Comparison of ENCODE assay signal across 26 cellular contexts in genomic region chr2:102289129-102289528, GRCh38. TPM values are rescaled to one million over a fixed set of nuclear protein-coding genes. Genes with fewer than 3 reads are reported as not detected.
A peak's percentile ranks its signal among the peaks of the same experiment; 100 is the strongest.
DNase-seq lines count a peak whose midpoint lies in the region; ATAC-seq and TF ChIP-seq lines count a peak whose summit lies in the region.
"Had no signal": no experiment of that assay in that cellular context is flagged by ENCODE, and none has a peak within 500 bp of the region (broad histone marks: within the 10 kb centered on the region; RNA-seq: fewer than 3 reads in every experiment).

No MANE protein-coding gene starts in this region.

- no peaks in the 10 kb centered on the region for H3K36me3 ChIP-seq in GM23248 (ENCODE audit: low read depth)
- no peaks in the 10 kb centered on the region for H3K36me3 ChIP-seq in IMR-90 (ENCODE audit: control insufficient read depth, insufficient read depth, low read length)
- H3K36me3 ChIP-seq: BLaER1 treated with 17β-estradiol and CSF1 and Interleukin-3, amounts not matched to agents 10 nM and 100 nM; MG63; SJSA1 had no signal

- no peaks in the 10 kb centered on the region for H4K20me1 ChIP-seq in GM23248 (ENCODE audit: insufficient read depth)
- H4K20me1 ChIP-seq in IMR-90 (ENCODE audit: insufficient read depth, low read length), result no peaks in the 10 kb centered on the region
- H4K20me1 ChIP-seq: BLaER1 treated with 17β-estradiol and CSF1 and Interleukin-3, amounts not matched to agents 10 nM and 100 nM had no signal

- H3K9me3 ChIP-seq in GM23248 (ENCODE audit: low read depth), result no peaks in the 10 kb centered on the region
- no peaks in the 10 kb centered on the region for H3K9me3 ChIP-seq in IMR-90 (ENCODE audit: control insufficient read depth, insufficient read depth, low read length)
- H3K9me3 ChIP-seq: A549; BLaER1 treated with 17β-estradiol and CSF1 and Interleukin-3, amounts not matched to agents 10 nM and 100 nM; MG63; SJSA1 had no signal

- BruUV-seq in IMR-90 (replicated peaks; lab: Mats Ljungman, UMichigan), result no TSS peak

- no peak overlapping the region for H3K27ac Mint-ChIP-seq in stimulated activated effector memory CD8-positive, alpha-beta T cell treated with anti-CD3 and anti-CD28 coated beads, Interleukin-12 subunit alpha, Interleukin-12 subunit beta, amount 100 ng/mL, for 72 hours
- H3K27ac Mint-ChIP-seq: CD4-positive, alpha-beta T cell had no signal

- H3K27ac ChIP-seq in GM23248 (no peak overlapping the region), IMR-90 (ENCODE audit: insufficient read depth, low read length) (no peak overlapping the region)
- H3K27ac ChIP-seq: A549; BLaER1 treated with 17β-estradiol and CSF1 and Interleukin-3, amounts not matched to agents 10 nM and 100 nM; SJSA1 had no signal

- H4K91ac ChIP-seq in IMR-90 (ENCODE audit: insufficient read depth, low read depth, low read length), result no peak overlapping the region

- intact Hi-C loops in IMR-90 (cut with micrococcal nuclease), result no loop called here

- H3K14ac ChIP-seq in IMR-90 (replicated peaks; ENCODE audit: low read depth, low read length), result no peak overlapping the region

- H3F3A ChIP-seq in GM23248 (ENCODE audit: insufficient read depth), result peaks cover 1% of the 10 kb centered on the region; the same call in 1 of the 2 replicates

- no peak overlapping the region for H2AK9ac ChIP-seq in IMR-90 (replicated peaks; ENCODE audit: low read depth, low read length, poor library complexity)

- CTCF ChIA-PET in IMR-90 (lab: Yijun Ruan, JAX), result interaction anchor here (1.4 kb wide), 1 partner anchor 42 kb away, joined by 3 read pairs; no protein-coding TSS in a partner anchor

- H2BK15ac ChIP-seq in IMR-90 (ENCODE audit: low read depth, low read length), result no peak overlapping the region

- H3K9ac ChIP-seq in GM23248 (no peak overlapping the region), IMR-90 (ENCODE audit: low read depth, low read length) (no peak overlapping the region)
- H3K9ac ChIP-seq: BLaER1 treated with 17β-estradiol and CSF1 and Interleukin-3, amounts not matched to agents 10 nM and 100 nM had no signal

- WGBS in GM23248 (ENCODE audit: low coverage in 1 of 2, low lambda C conversion rate in 2 of 2, missing lambda C conversion rate in 2 of 2), 2 experiments, result 76 to 81% methylated on average over 5 of the region's 5 CpGs
- WGBS in IMR-90 (ENCODE audit: extremely low coverage in 2 of 2, insufficient read length in 1 of 2), 2 experiments, result 100% methylated on average over 4 of the region's 5 CpGs; no CpG with 5 or more reads in 1 of the 2 experiments

- no peak overlapping the region for H2BK20ac ChIP-seq in IMR-90 (ENCODE audit: low read depth, low read length)

- H3K4me3 ChIP-seq in GM23248 (no peak overlapping the region), IMR-90 (ENCODE audit: insufficient read depth, low read depth, low read length) (no peak overlapping the region), choroid plexus epithelial cell (ENCODE audit: low read depth, low read length) (no peak overlapping the region)
- H3K4me3 ChIP-seq: A549; BLaER1 treated with 17β-estradiol and CSF1 and Interleukin-3, amounts not matched to agents 10 nM and 100 nM; MG63; SJSA1 had no signal

- no peak overlapping the region for H4K5ac ChIP-seq in IMR-90 (ENCODE audit: low read depth, low read length)

- no peak overlapping the region for H3K4me2 ChIP-seq in GM23248 (ENCODE audit: unreplicated experiment)
- no peak overlapping the region for H3K4me2 ChIP-seq in IMR-90 (ENCODE audit: low read depth, low read length)
- H3K4me2 ChIP-seq: A549; BLaER1 treated with 17β-estradiol and CSF1 and Interleukin-3, amounts not matched to agents 10 nM and 100 nM had no signal

- POLR2A ChIA-PET in IMR-90 (lab: Charles Lee; ENCODE audit: unreplicated experiment), result no interaction called here

- H2AFZ ChIP-seq in GM23248 (no peak overlapping the region), IMR-90 (replicated peaks; ENCODE audit: low read length, poor library complexity) (no peak overlapping the region)

- in situ Hi-C loops in GM23248 (cut with MboI) (no loop called here), IMR-90 (cut with MboI; ENCODE audit: low sequenced_read_pairs) (no loop called here), GM13976 (cut with MboI; ENCODE audit: low sequenced_read_pairs, unreplicated experiment) (no loop called here)

- no peaks in the 10 kb centered on the region for H3K79me2 ChIP-seq in GM23248 (ENCODE audit: insufficient read depth)

- TF ChIP-seq CTCF in IMR-90 (conservative IDR thresholded peaks at IDR 0.05; ENCODE audit: low read depth, low read length) (no peak), choroid plexus epithelial cell (conservative IDR thresholded peaks at IDR 0.05; ENCODE audit: low read depth, low read length) (no peak), GM13976 (IDR thresholded peaks at IDR 0.05; ENCODE audit: borderline replicate concordance, control extremely low read depth, extremely low read depth, insufficient read depth, missing control alignments) (no peak)

- DNase-seq in GM23248, result peak; percentile 47
- peak; percentile 35 for DNase-seq in IMR-90
- DNase-seq in choroid plexus epithelial cell (ENCODE audit: low read depth), result peak; percentile 62
- DNase-seq in islet precursor cell, result peak; percentile 68
- DNase-seq in stimulated activated effector memory CD8-positive, alpha-beta T cell treated with anti-CD3 and anti-CD28 coated beads, Interleukin-12 subunit alpha, Interleukin-12 subunit beta, amount 100 ng/mL, for 72 hours (ENCODE audit: low spot score in 2 of 2), result no peak
- no peak for DNase-seq in GM13976 (ENCODE audit: low spot score)
- DNase-seq in NCI-H2081 treated with DMSO at 0.1 percent for 48 hours (lab: John Stamatoyannopoulos, UW), result no peak
- DNase-seq: AML-193; CD4-positive, alpha-beta T cell; DMS79; H7; KBM-7; MG63; NCI-H1105 treated with DMSO at 0.1 percent for 48 hours; NCI-H146; NCI-H446; NCI-H524 treated with DMSO at 0.1 percent for 48 hours; NCI-H774; Right ventricle myocardium superior; RPMI8226 had no signal

- H3K56ac ChIP-seq in IMR-90 (ENCODE audit: extremely low read depth, insufficient read depth, low read length), result no peak overlapping the region

- H2BK120ac ChIP-seq in IMR-90 (ENCODE audit: low read depth, low read length), result no peak overlapping the region

- no peak for ATAC-seq in IMR-90 (ENCODE audit: low read depth)
- no peak for ATAC-seq in stimulated activated effector memory CD8-positive, alpha-beta T cell treated with anti-CD3 and anti-CD28 coated beads, Interleukin-12 subunit alpha, Interleukin-12 subunit beta, amount 100 ng/mL, for 72 hours
- ATAC-seq: A549, HepG2 had no signal

- peaks cover 7% of the 10 kb centered on the region; the same call in 1 of the 2 replicates for H3K9me2 ChIP-seq in GM23248 (ENCODE audit: insufficient read depth)

- H3K18ac ChIP-seq in IMR-90 (ENCODE audit: low read depth, low read length), result no peak overlapping the region

- H4K8ac ChIP-seq in IMR-90 (ENCODE audit: low read depth in 2 of 2, low read length in 2 of 2), result no peak overlapping the region

- dilution Hi-C loops in IMR-90 (cut with HindIII; ENCODE audit: low sequenced_read_pairs, unreplicated experiment), result no loop called here

- no peak overlapping the region for H2BK5ac ChIP-seq in IMR-90 (ENCODE audit: low read depth, low read length, poor library complexity, severe bottlenecking)

- H3K4ac ChIP-seq in IMR-90 (ENCODE audit: low read depth, low read length), result no peak overlapping the region

- H3K4me1 ChIP-seq in GM23248 (ENCODE audit: insufficient read depth) (0 out of 2 replicates have a peak, but pooled peaks cover 2% of the 10 kb centered on the region), IMR-90 (ENCODE audit: control insufficient read depth, insufficient read depth, low read length) (peaks cover 7% of the 10 kb centered on the region)
- H3K4me1 ChIP-seq: A549, SJSA1 had no signal

- no peaks in the 10 kb centered on the region; the same call in 1 of the 2 replicates for H3K9me1 ChIP-seq in IMR-90 (ENCODE audit: insufficient read depth, low read length)

- H3K9me3 Mint-ChIP-seq in stimulated activated effector memory CD8-positive, alpha-beta T cell treated with anti-CD3 and anti-CD28 coated beads, Interleukin-12 subunit alpha, Interleukin-12 subunit beta, amount 100 ng/mL, for 72 hours, result no peaks in the 10 kb centered on the region
- H3K9me3 Mint-ChIP-seq: CD4-positive, alpha-beta T cell had no signal

- 0 out of 2 replicates have a peak overlapping the region, but pooled peaks have one; percentile 48 for H2AK5ac ChIP-seq in IMR-90 (ENCODE audit: low read depth, low read length)

- TF ChIP-seq POLR2A in IMR-90 (IDR thresholded peaks at IDR 0.05; ENCODE audit: low read depth, low read length), result no peak

- no peak overlapping the region for H3K23ac ChIP-seq in IMR-90 (ENCODE audit: low read depth, low read length)

- no peak overlapping the region for H3K4me3 Mint-ChIP-seq in stimulated activated effector memory CD8-positive, alpha-beta T cell treated with anti-CD3 and anti-CD28 coated beads, Interleukin-12 subunit alpha, Interleukin-12 subunit beta, amount 100 ng/mL, for 72 hours
- H3K4me3 Mint-ChIP-seq: CD4-positive, alpha-beta T cell had no signal

- H3K4me1 Mint-ChIP-seq in stimulated activated effector memory CD8-positive, alpha-beta T cell treated with anti-CD3 and anti-CD28 coated beads, Interleukin-12 subunit alpha, Interleukin-12 subunit beta, amount 100 ng/mL, for 72 hours, result peaks cover 23% of the 10 kb centered on the region

- TF ChIP-seq RAD21 in IMR-90 (IDR thresholded peaks at IDR 0.05; ENCODE audit: low read length), result no peak

- H3K36me3 Mint-ChIP-seq in stimulated activated effector memory CD8-positive, alpha-beta T cell treated with anti-CD3 and anti-CD28 coated beads, Interleukin-12 subunit alpha, Interleukin-12 subunit beta, amount 100 ng/mL, for 72 hours, result no peaks in the 10 kb centered on the region

- no peaks in the 10 kb centered on the region for H3K27me3 ChIP-seq in GM23248 (replicated peaks; ENCODE audit: insufficient read depth)
- H3K27me3 ChIP-seq in IMR-90 (ENCODE audit: control insufficient read depth, insufficient read depth, low read length), result no peaks in the 10 kb centered on the region; the same call in 1 of the 2 replicates
- H3K27me3 ChIP-seq: SJSA1 had no signal

- H3K79me1 ChIP-seq in IMR-90 (ENCODE audit: low read depth in 1 of 2, low read length in 2 of 2), result no peaks in the 10 kb centered on the region

TF ChIP-seq in IMR-90, 13 proteins besides CTCF, POLR2A, EP300 and RAD21 (continues in another document):
- TF ChIP-seq SMC3 (IDR thresholded peaks at IDR 0.05; ENCODE audit: low read depth, low read length), result no peak

RNA-seq across cellular contexts. Expression of gene IL1RL1, which starts 22.2 kb away (rescaled TPM):
- not detected in 2 replicates for total RNA-seq in GM23248 (2014; rRNA removed; shearing (Covaris generic))
- polyA plus RNA-seq in GM23248 (2016; fragmentation: Nextera tagmentation; extraction: Ambion mirVana) (0.13 and 0.35 TPM in 2 replicates), IMR-90 (2012; rRNA removed) (0.14 TPM in 1 of 2 replicates, not detected in the other)
- under 0.01 TPM in 2 replicates for total RNA-seq in IMR-90 (2012; rRNA removed)
- polyA plus RNA-seq in IMR-90 (2012; cell fraction: cytosol; rRNA removed), result 0.01 TPM in 1 of 2 replicates, not detected in the other
- polyA plus RNA-seq in IMR-90 (2012; cell fraction: nucleus; rRNA removed; ENCODE audit: low replicate concordance), result 0.02 and 0.21 TPM in 2 replicates
- total RNA-seq: CD4-positive, alpha-beta T cell; H7; HT1080; LHCN-M2; SJSA1 had no signal

Comparison
In these comparisons a context has a peak if more than half of its experiments do, and no peak if none do; other contexts are left out.
1. DNase-seq: peak in GM23248 (single experiment), IMR-90 (single experiment), choroid plexus epithelial cell (single experiment) and islet precursor cell (single experiment); none in stimulated activated effector memory CD8-positive, alpha-beta T cell treated with anti-CD3 and anti-CD28 coated beads, Interleukin-12 subunit alpha, Interleukin-12 subunit beta, amount 100 ng/mL, for 72 hours (0 of 2), GM13976 (single experiment) and NCI-H2081 treated with DMSO at 0.1 percent for 48 hours (single experiment).